17 cellular contexts compared by ENCODE assay signal in genomic region chr3:47495111-47495510, GRCh38. TPM values are rescaled to one million over a fixed set of nuclear protein-coding genes. Genes with fewer than 3 reads are reported as not detected.
DNase-seq lines count a peak whose midpoint lies in the region; ATAC-seq and TF ChIP-seq lines count a peak whose summit lies in the region.
"Had no signal": no experiment of that assay in that cellular context is flagged by ENCODE, and none has a peak within 500 bp of the region (broad histone marks: within the 10 kb centered on the region; RNA-seq: fewer than 3 reads in every experiment).

No MANE protein-coding gene starts in this region.

- H3K27me3 ChIP-seq in BLaER1: no peaks in the 10 kb centered on the region
- H3K27me3 ChIP-seq: BE2C had no signal

- H3K9me3 ChIP-seq in BLaER1: no peaks in the 10 kb centered on the region
- H3K9me3 ChIP-seq: BE2C had no signal

- POLR2A ChIA-PET in RWPE1 (lab: Yijun Ruan, JAX; ENCODE audit: low non-redundant PET): no interaction called here

- H3K27ac Mint-ChIP-seq in effector memory CD8-positive, alpha-beta T cell: no peak overlapping the region
- H3K27ac Mint-ChIP-seq: GM23338 had no signal

- DNase-seq in RWPE1 (ENCODE audit: low spot score) (no peak), posterior vena cava (ENCODE audit: low spot score) (peak; percentile 50), UCSD-AML1 (lab: John Stamatoyannopoulos, UW; ENCODE audit: unreplicated experiment) (no peak)
- DNase-seq in stimulated activated CD4-positive, alpha-beta T cell treated with anti-CD3 and anti-CD28 coated beads, Interleukin-15, amount 100 ng/mL, for 24 hours: no peak
- no peak for DNase-seq in effector memory CD8-positive, alpha-beta T cell
- DNase-seq: BE2C; Calu3; CD4-positive, alpha-beta memory T cell; COR-L47; DMS53; DMS79 treated with DMSO at 0.1 percent for 48 hours; GF-D8; H9 had no signal

- no peaks in the 10 kb centered on the region for H3K27me3 Mint-ChIP-seq in effector memory CD8-positive, alpha-beta T cell
- H3K27me3 Mint-ChIP-seq: CD4-positive, alpha-beta memory T cell had no signal

- H3K36me3 ChIP-seq in BLaER1: peaks cover 57% of the 10 kb centered on the region

- H3K27ac ChIP-seq in BLaER1 (peak overlapping the region; percentile 18; the same call in 1 of the 2 replicates), RWPE1 (peak overlapping the region; percentile 19; the same call in 1 of the 2 replicates)
- H3K27ac ChIP-seq: 22Rv1 had no signal

- peaks cover 39% of the 10 kb centered on the region for H3K36me3 Mint-ChIP-seq in effector memory CD8-positive, alpha-beta T cell (ENCODE audit: insufficient read depth)

- no peaks in the 10 kb centered on the region for H3K4me1 Mint-ChIP-seq in effector memory CD8-positive, alpha-beta T cell (ENCODE audit: low read depth in 2 of 2)

- peaks cover 53% of the 10 kb centered on the region for H3K4me1 ChIP-seq in BLaER1
- H3K4me1 ChIP-seq: BE2C had no signal

- H3K9me3 Mint-ChIP-seq in effector memory CD8-positive, alpha-beta T cell: no peaks in the 10 kb centered on the region
- H3K9me3 Mint-ChIP-seq: CD4-positive, alpha-beta memory T cell; GM23338; H9 had no signal

- no peak for TF ChIP-seq CTCF in RWPE1 (conservative IDR thresholded peaks at IDR 0.05; ENCODE audit: low read depth)

- intact Hi-C loops in posterior vena cava (cut with DNase I): no loop called here

- ATAC-seq in esophagus mucosa: peak; percentile 29
- ATAC-seq in effector memory CD8-positive, alpha-beta T cell (replicated peaks): no peak
- ATAC-seq: GM23338 had no signal

- H3K4me3 Mint-ChIP-seq in effector memory CD8-positive, alpha-beta T cell: no peak overlapping the region
- H3K4me3 Mint-ChIP-seq: CD4-positive, alpha-beta memory T cell; GM23338; H9 had no signal

- no peak overlapping the region for H3K9ac ChIP-seq in BLaER1

- no peak overlapping the region for H3K4me2 ChIP-seq in BLaER1
- H3K4me2 ChIP-seq: GM23338 had no signal

- CTCF ChIA-PET in RWPE1 (lab: Yijun Ruan, JAX): no interaction called here

- H3K4me3 ChIP-seq in BLaER1: no peak overlapping the region
- H3K4me3 ChIP-seq: GM23338 had no signal

- no peaks in the 10 kb centered on the region for H4K20me1 ChIP-seq in BLaER1

RNA-seq across cellular contexts. Expression of gene ELP6, which starts 18.4 kb away (rescaled TPM):
- total RNA-seq in esophagus mucosa (20.9 TPM), posterior vena cava (10 to 100 TPM; 15.1 to 20.5 TPM)

RNA-seq across cellular contexts. Expression of gene SCAP, which starts 19.4 kb away (rescaled TPM):
- total RNA-seq in esophagus mucosa: 59.8 TPM
- total RNA-seq in posterior vena cava: 10 to 100 TPM; 49.8 to 50.8 TPM
